ENCODE assay signal across 11 cellular contexts in the genomic region with DNA sequence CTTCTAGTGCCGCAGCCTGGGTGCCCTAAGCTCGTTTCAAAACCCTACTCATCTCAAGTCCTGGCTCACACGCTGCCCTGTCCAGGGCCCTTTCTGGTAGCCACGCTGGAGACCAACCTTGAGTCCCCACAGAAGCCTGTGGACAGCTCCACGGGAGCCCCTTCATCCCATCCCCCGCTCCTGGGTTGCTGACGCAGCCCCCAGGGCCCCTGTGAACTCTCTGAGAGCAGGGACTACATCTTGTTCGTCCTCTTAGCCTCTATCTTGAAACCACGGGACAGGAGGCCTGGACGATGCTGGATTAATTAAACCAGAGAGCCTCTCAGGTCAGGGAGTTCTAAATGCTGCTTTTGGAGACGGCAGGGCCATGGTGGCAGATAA. TPM values are rescaled to one million over a fixed set of nuclear protein-coding genes. Genes with fewer than 3 reads are reported as not detected.
DNase-seq lines count a peak whose midpoint lies in the region; ATAC-seq and TF ChIP-seq lines count a peak whose summit lies in the region.
"Had no signal": no experiment of that assay in that cellular context is flagged by ENCODE, and none has a peak within 500 bp of the region (broad histone marks: within the 10 kb centered on the region; RNA-seq: fewer than 3 reads in every experiment).

No MANE protein-coding gene starts in this region.

- intact Hi-C loops in heart left ventricle (cut with DNase I), result loop anchor here in 8 of 10 donors (2.0 to 10.0 kb wide), 4 partner anchors 30 to 48 kb away; no protein-coding TSS in a partner anchor

- H3K4me1 ChIP-seq in heart left ventricle, result peaks cover 42 to 81% (median 70%) of the 10 kb centered on the region in 12 donors

- peak; percentile 28 for DNase-seq in G401 (ENCODE audit: low spot score)
- DNase-seq in amniotic epithelial cell (ENCODE audit: low read depth), result peak; percentile 46
- no peak for DNase-seq in heart left ventricle
- no peak for DNase-seq in retinal pigment epithelial cell (ENCODE audit: low read depth)
- DNase-seq in NCI-H2196 (lab: John Stamatoyannopoulos, UW; ENCODE audit: unreplicated experiment), result no peak
- DNase-seq in stimulated activated CD4-positive, alpha-beta T cell treated with anti-CD3 and anti-CD28 coated beads, Interleukin-15, amount 100 ng/mL, for 24 hours, result no peak
- no peak for DNase-seq in globus pallidus (ENCODE audit: low spot score)
- DNase-seq in OCI-M2 (lab: John Stamatoyannopoulos, UW; ENCODE audit: unreplicated experiment), result no peak
- DNase-seq: activated CD4-positive, alpha-beta T cell treated with anti-CD3 and anti-CD28 coated beads, Interleukin-2, amount 50 U/mL, for 48 hours; NCI-H774; stimulated activated CD4-positive, alpha-beta T cell treated with anti-CD3 and anti-CD28 coated beads, Interleukin-12 subunit alpha, Interleukin-12 subunit beta, amount 100 ng/mL, for 4 hours had no signal

- in situ Hi-C loops in G401 (cut with HindIII; ENCODE audit: low sequenced_read_pairs), result no loop called here

- TF ChIP-seq POLR2A in heart left ventricle (IDR thresholded peaks at IDR 0.05), result no peak

- peak overlapping the region in 9 of 12 donors; percentile 25 to 50 (median 38) for H3K4me3 ChIP-seq in heart left ventricle
- peak overlapping the region; percentile 30 for H3K4me3 ChIP-seq in retinal pigment epithelial cell (ENCODE audit: low read length)

- WGBS in heart left ventricle, 4 donors, result 12 to 18% (median 15%) methylated on average over 7 to 11 of the region's 11 CpGs

- peaks cover 0 to 33% (median 30%) of the 10 kb centered on the region in 9 donors for H3K36me3 ChIP-seq in heart left ventricle

- no peaks in the 10 kb centered on the region for H3K27me3 ChIP-seq in heart left ventricle

- peak; percentile 3 to 19 (median 19) for ATAC-seq in heart left ventricle

- no peaks in the 10 kb centered on the region for H3K9me3 ChIP-seq in heart left ventricle

- TF ChIP-seq CTCF in heart left ventricle (IDR thresholded peaks at IDR 0.05) (no peak), retinal pigment epithelial cell (conservative IDR thresholded peaks at IDR 0.05; ENCODE audit: low read depth, low read length) (no peak)

- peak overlapping the region; percentile 81 to 95 (median 88) for H3K27ac ChIP-seq in heart left ventricle

RNA-seq across cellular contexts. Expression of a gene that starts 7.4 kb away (rescaled TPM):
- total RNA-seq in G401 (2014; rRNA removed; shearing (Covaris generic)), result 5.6 and 7.5 TPM in 2 replicates
- 10 to 100 TPM; 21.0 to 45.9 (median 34.9) TPM for total RNA-seq in heart left ventricle
- 10 to 100 TPM; 17.8 to 38.2 TPM for polyA plus RNA-seq in heart left ventricle

Comparison
In these comparisons a context has a peak if more than half of its experiments do, and no peak if none do; other contexts are left out.
1. DNase-seq: peak in G401 (single experiment) and amniotic epithelial cell (single experiment); none in heart left ventricle (0 of 5), retinal pigment epithelial cell (single experiment), NCI-H2196 (single experiment), stimulated activated CD4-positive, alpha-beta T cell treated with anti-CD3 and anti-CD28 coated beads, Interleukin-15, amount 100 ng/mL, for 24 hours (single experiment), globus pallidus (single experiment) and OCI-M2 (single experiment).